22 cellular contexts compared by ENCODE assay signal in the genomic region with DNA sequence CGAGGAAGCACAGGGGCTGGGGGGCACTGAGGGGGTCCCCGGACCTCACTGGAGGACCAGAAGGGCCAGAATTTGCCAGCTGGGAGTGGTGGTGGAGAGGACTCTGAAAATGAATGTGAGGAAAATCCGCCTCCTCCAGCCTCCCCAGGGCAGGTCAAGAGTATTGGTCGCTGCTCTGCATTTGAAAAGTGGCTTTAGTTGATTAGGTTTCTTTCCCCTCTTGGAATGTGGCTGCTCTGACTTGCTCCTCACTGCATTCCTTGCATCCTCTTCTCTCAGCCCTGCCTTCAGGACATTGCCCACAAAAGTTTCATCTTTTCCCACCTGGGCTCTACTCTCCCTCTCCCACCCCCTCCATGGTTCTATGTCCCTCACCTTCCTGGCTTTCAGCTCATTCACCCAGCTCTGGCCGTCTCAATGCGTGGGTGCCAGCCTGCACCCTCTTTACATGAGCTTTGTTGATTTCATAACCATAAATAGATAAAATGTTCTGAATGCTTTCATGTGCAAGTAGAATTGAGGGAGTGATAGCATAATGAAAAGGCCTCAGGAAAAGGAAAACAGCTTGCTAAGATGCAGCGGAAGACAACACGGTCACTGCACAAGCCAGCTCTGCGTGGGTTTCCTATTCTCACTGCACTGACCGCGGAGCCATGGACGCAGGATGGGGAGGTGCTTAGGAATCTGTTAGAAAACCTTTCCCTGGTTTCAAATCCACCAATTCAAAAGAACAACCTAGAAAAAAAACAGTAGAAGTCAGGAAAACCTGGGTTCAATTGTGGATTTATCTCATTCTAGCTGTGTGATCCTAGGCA. TPM values are rescaled to one million over a fixed set of nuclear protein-coding genes. Genes with fewer than 3 reads are reported as not detected.
"Had no signal": no experiment of that assay in that cellular context is flagged by ENCODE, and none has a peak within 500 bp of the region (broad histone marks: within the 10 kb centered on the region; RNA-seq: fewer than 3 reads in every experiment).

No MANE protein-coding gene starts in this region.

- H3K4me3 Mint-ChIP-seq: activated CD4-positive, alpha-beta T cell treated with anti-CD3 and anti-CD28 coated beads, Interleukin-2, amount 10 ng/mL, durations not matched to agents 7 days and 5 days; activated naive CD8-positive, alpha-beta T cell; activated T-cell treated with anti-CD3 and anti-CD28 coated beads, Interleukin-2, amount 50 U/mL, for 72 hours; immature natural killer cell had no signal

- ATAC-seq: activated T-cell treated with anti-CD3 and anti-CD28 coated beads, Interleukin-2, amount 50 U/mL, for 72 hours; body of pancreas; foreskin keratinocyte; lower lobe of right lung; right lobe of liver had no signal

- H3K4me2 ChIP-seq: smooth muscle cell had no signal

- H3K36me3 Mint-ChIP-seq: activated naive CD8-positive, alpha-beta T cell; immature natural killer cell had no signal

- DNase-seq: activated CD4-positive, alpha-beta T cell treated with anti-CD3 and anti-CD28 coated beads, Interleukin-2, amount 10 ng/mL, durations not matched to agents 7 days and 5 days; activated CD8-positive, alpha-beta memory T cell treated with anti-CD3 and anti-CD28 coated beads, Interleukin-2, amount 50 U/mL, for 48 hours; activated gamma-delta T cell; activated T-cell treated with anti-CD3 and anti-CD28 coated beads, Interleukin-2, amount 50 U/mL, for 72 hours; body of pancreas; central memory CD4-positive, alpha-beta T cell; effector CD8-positive, alpha-beta T cell; foreskin keratinocyte; head of caudate nucleus; immature natural killer cell; lower lobe of right lung; midbrain; ovary; right lobe of liver; stimulated activated CD4-positive, alpha-beta T cell treated with anti-CD3 and anti-CD28 coated beads, Interleukin-4, amount 100 ng/mL, for 4 hours; stimulated activated CD8-positive, alpha-beta memory T cell treated with anti-CD3 and anti-CD28 coated beads, Interleukin-4, amount 100 ng/mL, for 48 hours; stimulated activated naive CD4-positive, alpha-beta T cell treated with Interleukin-2 at 50 U/mL for 16 hours; substantia nigra had no signal

- H3K27me3 ChIP-seq: body of pancreas, ovary, right lobe of liver had no signal

- H3K27ac Mint-ChIP-seq: activated CD4-positive, alpha-beta T cell treated with anti-CD3 and anti-CD28 coated beads, Interleukin-2, amount 10 ng/mL, durations not matched to agents 7 days and 5 days; activated naive CD8-positive, alpha-beta T cell; activated T-cell treated with anti-CD3 and anti-CD28 coated beads, Interleukin-2, amount 50 U/mL, for 72 hours; immature natural killer cell had no signal

- H3K4me3 ChIP-seq: body of pancreas, coronary artery, lower lobe of right lung, ovary, right lobe of liver, smooth muscle cell had no signal

- H3K4me1 ChIP-seq: foreskin keratinocyte, right lobe of liver had no signal

- H3K27ac ChIP-seq: body of pancreas, coronary artery, foreskin keratinocyte, lower lobe of right lung, ovary, right lobe of liver had no signal

- H3K36me3 ChIP-seq: lower lobe of right lung, ovary, right lobe of liver had no signal

RNA-seq across cellular contexts. Expression of gene NPAS4, which starts 6.5 kb away (rescaled TPM):
- total RNA-seq: activated T-cell treated with anti-CD3 and anti-CD28 coated beads, Interleukin-2, amount 50 U/mL, for 72 hours; body of pancreas; foreskin keratinocyte; lower lobe of right lung; pulmonary artery endothelial cell; right lobe of liver had no signal
- polyA plus RNA-seq: foreskin keratinocyte, immature natural killer cell had no signal
